ENCODE assay signal across 1 cellular context in genomic region chr11:94769897-94770296, GRCh38.
TF ChIP-seq lines count a peak whose summit lies in the region.

No MANE protein-coding gene starts in this region.

TF ChIP-seq in H1, 55 proteins besides CTCF, POLR2A, EP300 and RAD21:
- TF ChIP-seq ATF2 (IDR thresholded peaks at IDR 0.05; ENCODE audit: low read length): no peak
- no peak for TF ChIP-seq GABPA (IDR thresholded peaks at IDR 0.05; ENCODE audit: borderline replicate concordance, insufficient read depth, low read length)
- TF ChIP-seq ZNF274 (IDR thresholded peaks at IDR 0.05; ENCODE audit: borderline replicate concordance, extremely low read depth, low read length): no peak
- no peak for TF ChIP-seq CHD7 (IDR thresholded peaks at IDR 0.05; ENCODE audit: insufficient replicate concordance, low read length)
- TF ChIP-seq POU5F1 (IDR thresholded peaks at IDR 0.05; ENCODE audit: low read depth, low read length): no peak
- TF ChIP-seq KDM5A (IDR thresholded peaks at IDR 0.05; ENCODE audit: low read length): no peak
- TF ChIP-seq ASH2L (IDR thresholded peaks at IDR 0.05; ENCODE audit: low read length): no peak
- TF ChIP-seq POLR2AphosphoS5 (IDR thresholded peaks at IDR 0.05; ENCODE audit: low read depth, low read length): no peak
- TF ChIP-seq CTBP2 (IDR thresholded peaks at IDR 0.05; ENCODE audit: borderline replicate concordance, insufficient read depth, insufficient read length, low read length): no peak
- no peak for TF ChIP-seq KDM4A (IDR thresholded peaks at IDR 0.05; ENCODE audit: low read depth, low read length, severe bottlenecking)
TF ChIP-seq in H1: peak in this region for 0.
